ENCODE assay signal across 12 cellular contexts in the genomic region with DNA sequence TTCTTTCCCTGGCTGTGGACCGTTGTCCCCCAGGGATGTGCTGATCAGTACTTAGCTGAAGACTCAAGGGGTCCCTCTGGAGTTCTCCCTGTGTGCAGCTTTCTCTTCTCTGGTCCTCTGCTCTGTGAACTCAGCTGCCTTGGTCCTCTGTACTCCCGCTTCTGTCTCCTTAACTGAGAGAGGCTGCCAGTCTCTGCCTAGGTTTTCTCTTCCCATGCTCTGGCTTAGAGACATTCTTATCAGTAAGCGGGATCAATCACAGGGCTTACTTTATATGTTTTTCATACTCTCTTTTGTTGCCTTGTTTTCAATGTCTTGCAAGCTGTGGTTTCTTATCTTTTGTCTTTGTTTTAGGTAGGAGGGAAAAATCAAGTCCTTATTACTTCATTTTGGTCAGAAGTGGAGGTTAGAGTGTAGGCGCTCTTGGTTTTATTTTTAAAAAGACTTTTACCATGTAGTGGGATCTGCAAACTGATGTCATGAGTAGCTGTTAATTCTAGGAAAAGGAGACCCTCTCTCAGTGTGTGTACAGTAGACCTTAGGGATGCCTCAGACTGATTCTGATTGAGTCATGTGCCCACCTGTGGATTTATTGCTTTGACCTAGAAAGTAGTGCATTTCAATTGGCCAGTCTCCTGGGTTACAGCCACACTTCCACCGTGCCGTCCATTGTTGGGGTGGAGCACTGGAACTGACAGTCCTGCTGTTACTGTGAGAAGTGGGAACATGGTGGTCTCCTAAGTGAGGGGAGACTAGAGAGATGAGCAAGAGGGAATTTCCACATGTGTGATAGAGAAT. TPM values are rescaled to one million over a fixed set of nuclear protein-coding genes. Genes with fewer than 3 reads are reported as not detected.
DNase-seq lines count a peak whose midpoint lies in the region; ATAC-seq, FAIRE-seq and TF ChIP-seq lines count a peak whose summit lies in the region.
"Had no signal": no experiment of that assay in that cellular context is flagged by ENCODE, and none has a peak within 500 bp of the region (broad histone marks: within the 10 kb centered on the region; RNA-seq: fewer than 3 reads in every experiment).

No MANE protein-coding gene starts in this region.

- H3K4me3 ChIP-seq in GM23338 (no peak overlapping the region), adrenal gland (no peak overlapping the region)
- H3K4me3 ChIP-seq: tibial nerve had no signal

- ATAC-seq in CD4-positive, alpha-beta T cell (ENCODE audit: poor library complexity), result no peak
- peak; percentile 100 for ATAC-seq in GM23338
- ATAC-seq: left lobe of liver had no signal

- H3K27me3 Mint-ChIP-seq in CD4-positive, alpha-beta T cell, result no peaks in the 10 kb centered on the region
- no peaks in the 10 kb centered on the region for H3K27me3 Mint-ChIP-seq in GM23338 (ENCODE audit: insufficient read depth, low read depth, poor library complexity)
- no peaks in the 10 kb centered on the region for H3K27me3 Mint-ChIP-seq in activated naive CD8-positive, alpha-beta T cell treated with anti-CD3 and anti-CD28 coated beads for 36 hours

- no peaks in the 10 kb centered on the region for H3K4me1 ChIP-seq in GM23338 (ENCODE audit: insufficient read depth)
- no peaks in the 10 kb centered on the region for H3K4me1 ChIP-seq in adrenal gland (replicated peaks in 1 of 2)
- H3K4me1 ChIP-seq: tibial nerve had no signal

- H3K79me2 ChIP-seq in GM23338 (replicated peaks; ENCODE audit: insufficient read depth), result no peaks in the 10 kb centered on the region

- H3K4me2 ChIP-seq in GM23338, result no peak overlapping the region

- no peaks in the 10 kb centered on the region for H3K9me3 Mint-ChIP-seq in CD4-positive, alpha-beta T cell
- H3K9me3 Mint-ChIP-seq in GM23338, result no peaks in the 10 kb centered on the region
- no peaks in the 10 kb centered on the region for H3K9me3 Mint-ChIP-seq in activated naive CD8-positive, alpha-beta T cell treated with anti-CD3 and anti-CD28 coated beads for 36 hours

- no peaks in the 10 kb centered on the region for H4K20me1 ChIP-seq in GM23338 (replicated peaks; ENCODE audit: insufficient read depth)

- H3K27ac Mint-ChIP-seq in CD4-positive, alpha-beta T cell, result peak overlapping the region; percentile 37
- no peak overlapping the region for H3K27ac Mint-ChIP-seq in GM23338
- H3K27ac Mint-ChIP-seq in activated naive CD8-positive, alpha-beta T cell treated with anti-CD3 and anti-CD28 coated beads for 36 hours, result peak overlapping the region; percentile 70

- no peaks in the 10 kb centered on the region for H3K9me3 ChIP-seq in CD4-positive, alpha-beta T cell (ENCODE audit: control insufficient read depth, low read length)
- H3K9me3 ChIP-seq in adrenal gland (replicated peaks in 1 of 3), result no peaks in the 10 kb centered on the region
- H3K9me3 ChIP-seq: tibial nerve had no signal

- no peak for FAIRE-seq in urothelium cell line (lab: Jason Lieb, UNC)

- no peaks in the 10 kb centered on the region for H3K27me3 ChIP-seq in CD4-positive, alpha-beta T cell (ENCODE audit: control insufficient read depth, insufficient read depth, low read length)
- H3K27me3 ChIP-seq in GM23338 (ENCODE audit: insufficient read depth) (no peaks in the 10 kb centered on the region), adrenal gland (no peaks in the 10 kb centered on the region)
- H3K27me3 ChIP-seq: tibial nerve had no signal

- 59 to 75% (median 62%) methylated on average over 6 of the region's 6 CpGs for WGBS in adrenal gland, 4 donors

- H3K36me3 ChIP-seq in GM23338 (ENCODE audit: insufficient read depth), result no peaks in the 10 kb centered on the region
- peaks cover 0 to 3% of the 10 kb centered on the region in 2 donors for H3K36me3 ChIP-seq in adrenal gland (replicated peaks in 1 of 2)

- no peak overlapping the region for H3K4me3 Mint-ChIP-seq in CD4-positive, alpha-beta T cell
- no peak overlapping the region for H3K4me3 Mint-ChIP-seq in GM23338
- H3K4me3 Mint-ChIP-seq in activated naive CD8-positive, alpha-beta T cell treated with anti-CD3 and anti-CD28 coated beads for 36 hours, result no peak overlapping the region

- POLR2A ChIA-PET in CD4-positive, alpha-beta T cell (lab: Charles Lee), result no interaction called here

- H3K36me3 Mint-ChIP-seq in CD4-positive, alpha-beta T cell (ENCODE audit: low read depth), result peaks cover 69% of the 10 kb centered on the region
- no peaks in the 10 kb centered on the region for H3K36me3 Mint-ChIP-seq in GM23338 (ENCODE audit: low read depth)
- peaks cover 26% of the 10 kb centered on the region for H3K36me3 Mint-ChIP-seq in activated naive CD8-positive, alpha-beta T cell treated with anti-CD3 and anti-CD28 coated beads for 36 hours

- H3K4me1 Mint-ChIP-seq in CD4-positive, alpha-beta T cell (ENCODE audit: low read depth), result peaks cover 19% of the 10 kb centered on the region
- no peaks in the 10 kb centered on the region; the same call in 1 of the 3 replicates for H3K4me1 Mint-ChIP-seq in GM23338
- H3K4me1 Mint-ChIP-seq in activated naive CD8-positive, alpha-beta T cell treated with anti-CD3 and anti-CD28 coated beads for 36 hours, result peaks cover 25% of the 10 kb centered on the region

- CTCF ChIA-PET in CD4-positive, alpha-beta T cell (lab: Charles Lee), result no interaction called here

- TF ChIP-seq CTCF in CD4-positive, alpha-beta T cell (IDR thresholded peaks at IDR 0.05), result no peak
- TF ChIP-seq CTCF in GM23338 (conservative IDR thresholded peaks at IDR 0.05; ENCODE audit: low read depth in 2 of 2) (peak; percentile 39 to 55), adrenal gland (IDR thresholded peaks at IDR 0.05) (no peak)

- no peak for TF ChIP-seq POLR2A in adrenal gland (IDR thresholded peaks at IDR 0.05)

- H3K9me2 ChIP-seq in GM23338 (ENCODE audit: insufficient read depth), result no peaks in the 10 kb centered on the region

- no peaks in the 10 kb centered on the region for H3F3A ChIP-seq in GM23338 (replicated peaks; ENCODE audit: low read depth)

- no peak for DNase-seq in CD4-positive, alpha-beta T cell
- DNase-seq in GM23338 (ENCODE audit: low spot score) (peak; percentile 72), islet precursor cell (peak; percentile 57), NCI-H2196 treated with DMSO at 0.1 percent for 48 hours (lab: John Stamatoyannopoulos, UW; ENCODE audit: unreplicated experiment) (no peak), 8988T (no peak), adrenal gland (no peak), urothelium cell line (ENCODE audit: low spot score) (no peak)
- DNase-seq in activated naive CD8-positive, alpha-beta T cell treated with anti-CD3 and anti-CD28 coated beads for 36 hours, result peak; percentile 2
- DNase-seq: central memory CD4-positive, alpha-beta T cell; NCI-H446 treated with DMSO at 0.1 percent for 48 hours had no signal

- H2AFZ ChIP-seq in GM23338, result no peak overlapping the region

- intact Hi-C loops in CD4-positive, alpha-beta T cell (cut with DNase I, micrococcal nuclease), result no loop called here
- intact Hi-C loops in adrenal gland (cut with DNase I), result no loop called here

- no peak overlapping the region for H3K27ac ChIP-seq in CD4-positive, alpha-beta T cell (ENCODE audit: low read depth, low read length)
- H3K27ac ChIP-seq in GM23338 (ENCODE audit: low read depth), result no peak overlapping the region
- H3K27ac ChIP-seq in adrenal gland, result no peak overlapping the region
- H3K27ac ChIP-seq: tibial nerve had no signal

TF ChIP-seq in GM23338, 12 proteins besides CTCF, POLR2A, EP300 and RAD21 (continues in another document):
- TF ChIP-seq STAT1 (IDR thresholded peaks at IDR 0.05; ENCODE audit: unreplicated experiment) (no peak), CREB1 (CRISPR knock-in tag; IDR thresholded peaks at IDR 0.05; ENCODE audit: low read depth) (no peak)
- TF ChIP-seq, protein P1, sequence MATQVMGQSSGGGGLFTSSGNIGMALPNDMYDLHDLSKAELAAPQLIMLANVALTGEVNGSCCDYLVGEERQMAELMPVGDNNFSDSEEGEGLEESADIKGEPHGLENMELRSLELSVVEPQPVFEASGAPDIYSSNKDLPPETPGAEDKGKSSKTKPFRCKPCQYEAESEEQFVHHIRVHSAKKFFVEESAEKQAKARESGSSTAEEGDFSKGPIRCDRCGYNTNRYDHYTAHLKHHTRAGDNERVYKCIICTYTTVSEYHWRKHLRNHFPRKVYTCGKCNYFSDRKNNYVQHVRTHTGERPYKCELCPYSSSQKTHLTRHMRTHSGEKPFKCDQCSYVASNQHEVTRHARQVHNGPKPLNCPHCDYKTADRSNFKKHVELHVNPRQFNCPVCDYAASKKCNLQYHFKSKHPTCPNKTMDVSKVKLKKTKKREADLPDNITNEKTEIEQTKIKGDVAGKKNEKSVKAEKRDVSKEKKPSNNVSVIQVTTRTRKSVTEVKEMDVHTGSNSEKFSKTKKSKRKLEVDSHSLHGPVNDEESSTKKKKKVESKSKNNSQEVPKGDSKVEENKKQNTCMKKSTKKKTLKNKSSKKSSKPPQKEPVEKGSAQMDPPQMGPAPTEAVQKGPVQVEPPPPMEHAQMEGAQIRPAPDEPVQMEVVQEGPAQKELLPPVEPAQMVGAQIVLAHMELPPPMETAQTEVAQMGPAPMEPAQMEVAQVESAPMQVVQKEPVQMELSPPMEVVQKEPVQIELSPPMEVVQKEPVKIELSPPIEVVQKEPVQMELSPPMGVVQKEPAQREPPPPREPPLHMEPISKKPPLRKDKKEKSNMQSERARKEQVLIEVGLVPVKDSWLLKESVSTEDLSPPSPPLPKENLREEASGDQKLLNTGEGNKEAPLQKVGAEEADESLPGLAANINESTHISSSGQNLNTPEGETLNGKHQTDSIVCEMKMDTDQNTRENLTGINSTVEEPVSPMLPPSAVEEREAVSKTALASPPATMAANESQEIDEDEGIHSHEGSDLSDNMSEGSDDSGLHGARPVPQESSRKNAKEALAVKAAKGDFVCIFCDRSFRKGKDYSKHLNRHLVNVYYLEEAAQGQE (IDR thresholded peaks at IDR 0.05; ENCODE audit: unreplicated experiment), result no peak

RNA-seq across cellular contexts. Expression of gene TTC3, which starts 46.6 kb away (rescaled TPM):
- 100 to 1,000 TPM; 141 to 142 TPM for total RNA-seq in CD4-positive, alpha-beta T cell
- 26.8 and 48.6 TPM in 2 replicates for total RNA-seq in GM23338 (2014; rRNA removed; shearing (Covaris generic))
- polyA plus RNA-seq in GM23338 (2016; fragmentation: Nextera tagmentation; extraction: Ambion mirVana) (20.2 and 28.9 TPM in 2 replicates), adrenal gland (100 to 1,000 TPM in 1 of 3 donors, 10 to 100 TPM in 2; 37.9 to 109 (median 53.6) TPM)
- total RNA-seq in activated naive CD8-positive, alpha-beta T cell treated with anti-CD3 and anti-CD28 coated beads for 36 hours, result 10 to 100 TPM; 59.1 to 61.2 TPM
- total RNA-seq in adrenal gland, result 100 to 1,000 TPM in 7 of 8 donors, 10 to 100 TPM in 1; 96.8 to 220 (median 143) TPM

RNA-seq across cellular contexts. Expression of gene PIGP, which starts 46.7 kb away (rescaled TPM):
- total RNA-seq in CD4-positive, alpha-beta T cell, result 10 to 100 TPM; 11.1 to 14.8 TPM
- total RNA-seq in GM23338 (2014; rRNA removed; shearing (Covaris generic)), result 4.9 and 5.2 TPM in 2 replicates
- polyA plus RNA-seq in GM23338 (2016; fragmentation: Nextera tagmentation; extraction: Ambion mirVana) (19.6 and 22.7 TPM in 2 replicates), adrenal gland (100 to 1,000 TPM in 1 of 3 donors, 10 to 100 TPM in 2; 23.2 to 236 (median 33.9) TPM)
- total RNA-seq in activated naive CD8-positive, alpha-beta T cell treated with anti-CD3 and anti-CD28 coated beads for 36 hours, result 10 to 100 TPM; 25.1 to 25.9 TPM
- total RNA-seq in adrenal gland, result 10 to 100 TPM in 7 of 8 donors, 1 to 10 TPM in 1; 7.3 to 67.3 (median 49.4) TPM

Comparison
In these comparisons a context has a peak if more than half of its experiments do, and no peak if none do; other contexts are left out.
1. DNase-seq: peak in GM23338 (single experiment), activated naive CD8-positive, alpha-beta T cell treated with anti-CD3 and anti-CD28 coated beads for 36 hours (single experiment) and islet precursor cell (single experiment); none in CD4-positive, alpha-beta T cell (0 of 10), NCI-H2196 treated with DMSO at 0.1 percent for 48 hours (single experiment), 8988T (single experiment), adrenal gland (0 of 7) and urothelium cell line (single experiment).
2. CTCF ChIP-seq: peak in GM23338 (2 of 2); none in CD4-positive, alpha-beta T cell (single experiment) and adrenal gland (0 of 6).